ENCODE assay signal across 9 cellular contexts in genomic region chr11:119120639-119121007, GRCh38. TPM values are rescaled to one million over a fixed set of nuclear protein-coding genes. Genes with fewer than 3 reads are reported as not detected.
DNase-seq lines count a peak whose midpoint lies in the region; ATAC-seq, FAIRE-seq and TF ChIP-seq lines count a peak whose summit lies in the region.
"Had no signal": no experiment of that assay in that cellular context is flagged by ENCODE, and none has a peak within 500 bp of the region (broad histone marks: within the 10 kb centered on the region; RNA-seq: fewer than 3 reads in every experiment).

No MANE protein-coding gene starts in this region.

- H3K36me3 Mint-ChIP-seq in astrocyte (ENCODE audit: low read depth, unreplicated experiment): peaks cover 11% of the 10 kb centered on the region

- peak overlapping the region; percentile 73 for H3K27ac Mint-ChIP-seq in astrocyte (ENCODE audit: unreplicated experiment)

- DNase-seq in DMS79 (lab: John Stamatoyannopoulos, UW) (peak; percentile 80), NB4 (ENCODE audit: low read depth) (peak; percentile 39), astrocyte (ENCODE audit: low read depth) (peak; percentile 75), upper lobe of left lung (no peak), HK-2 (ENCODE audit: unreplicated experiment) (no peak)

- peak overlapping the region; percentile 51 for H3K4me3 ChIP-seq in NB4 (ENCODE audit: low read depth, low read length)
- peak overlapping the region; percentile 61 for H3K4me3 ChIP-seq in astrocyte (ENCODE audit: insufficient read depth, low read depth, low read length)
- H3K4me3 ChIP-seq in liver (ENCODE audit: low read depth in 1 of 3, low read length in 3 of 3): peak overlapping the region; percentile 43 to 79 (median 76)
- H3K4me3 ChIP-seq in upper lobe of left lung: peak overlapping the region; percentile 62 to 99 (median 90)

- H3K27me3 ChIP-seq in astrocyte (ENCODE audit: insufficient read depth, low read length) (no peaks in the 10 kb centered on the region), liver (ENCODE audit: control insufficient read depth in 4 of 4, insufficient read depth in 4 of 4, low read length in 3 of 4) (no peaks in the 10 kb centered on the region), upper lobe of left lung (no peaks in the 10 kb centered on the region)

- H3K4me2 ChIP-seq in astrocyte (ENCODE audit: low read length): peak overlapping the region; percentile 87

- H3K36me3 ChIP-seq in astrocyte (ENCODE audit: insufficient read depth, low read length) (peaks cover 7% of the 10 kb centered on the region), liver (ENCODE audit: control insufficient read depth in 4 of 4, insufficient read depth in 3 of 4, low read depth in 1 of 4, low read length in 3 of 4) (peaks cover 4 to 12% (median 9%) of the 10 kb centered on the region in 4 donors), upper lobe of left lung (peaks cover 0 to 33% (median 16%) of the 10 kb centered on the region in 4 donors)

- H3K4me3 Mint-ChIP-seq in astrocyte (ENCODE audit: unreplicated experiment): peak overlapping the region; percentile 98

- no peak for TF ChIP-seq RAD21 in liver (IDR thresholded peaks at IDR 0.05)

- peak overlapping the region; percentile 81 for H2AFZ ChIP-seq in astrocyte (ENCODE audit: low read depth, low read length)

- TF ChIP-seq CTCF in NB4 (IDR thresholded peaks at IDR 0.05; ENCODE audit: low read depth, low read length) (no peak), astrocyte (IDR thresholded peaks at IDR 0.05; ENCODE audit: insufficient read depth, low read depth, low read length) (no peak), liver (IDR thresholded peaks at IDR 0.05; ENCODE audit: low read depth, low read length, missing input control) (no peak), upper lobe of left lung (IDR thresholded peaks at IDR 0.05) (no peak)

- H3K9me3 Mint-ChIP-seq in astrocyte (ENCODE audit: unreplicated experiment): no peaks in the 10 kb centered on the region

- ATAC-seq in upper lobe of left lung (ENCODE audit: low FRiP score in 2 of 2) (no peak), HG02588 (IDR thresholded peaks at IDR 0.05; ENCODE audit: unreplicated experiment) (no peak), HG03025 (IDR thresholded peaks at IDR 0.05; ENCODE audit: low FRiP score, unreplicated experiment) (no peak)

- 27% methylated on average over 5 of the region's 5 CpGs for WGBS in liver
- WGBS in upper lobe of left lung, 2 donors: 20 to 25% methylated on average over 5 of the region's 5 CpGs

- peaks cover 6% of the 10 kb centered on the region for H3K4me1 Mint-ChIP-seq in astrocyte (ENCODE audit: low read depth, unreplicated experiment)

- H3K27ac ChIP-seq in astrocyte (ENCODE audit: low read depth, low read length) (peak overlapping the region; percentile 69), liver (ENCODE audit: low read depth in 1 of 2, low read length in 2 of 2) (peak overlapping the region; percentile 66 to 73), upper lobe of left lung (peak overlapping the region; percentile 63 to 87 (median 80))

- peak overlapping the region; percentile 74 for H3K9ac ChIP-seq in astrocyte (ENCODE audit: low read length)
- H3K9ac ChIP-seq in liver (ENCODE audit: low read depth in 1 of 2, low read length in 2 of 2): peak overlapping the region; percentile 73 to 88

- peaks cover 16% of the 10 kb centered on the region for H3K4me1 ChIP-seq in astrocyte (ENCODE audit: insufficient read depth, low read length)
- peaks cover 6 to 25% (median 18%) of the 10 kb centered on the region in 4 donors for H3K4me1 ChIP-seq in liver (ENCODE audit: control insufficient read depth in 4 of 4, insufficient read depth in 4 of 4, low read length in 3 of 4)
- peaks cover 13 to 25% (median 15%) of the 10 kb centered on the region in 4 donors for H3K4me1 ChIP-seq in upper lobe of left lung

- peaks cover 7% of the 10 kb centered on the region for H4K20me1 ChIP-seq in astrocyte (ENCODE audit: insufficient read depth, low read length)

- no peak for TF ChIP-seq EP300 in upper lobe of left lung (IDR thresholded peaks at IDR 0.05)

- peaks cover 28% of the 10 kb centered on the region for H3K79me2 ChIP-seq in astrocyte (ENCODE audit: insufficient read depth, low read length)

- H3K27me3 Mint-ChIP-seq in astrocyte (ENCODE audit: low read depth, unreplicated experiment): no peaks in the 10 kb centered on the region

- no peaks in the 10 kb centered on the region for H3K9me3 ChIP-seq in astrocyte (ENCODE audit: insufficient read depth, low read depth, low read length)
- no peaks in the 10 kb centered on the region for H3K9me3 ChIP-seq in liver (ENCODE audit: control insufficient read depth in 4 of 4, low read length in 3 of 4)
- H3K9me3 ChIP-seq in upper lobe of left lung: no peaks in the 10 kb centered on the region

- FAIRE-seq in astrocyte (lab: Jason Lieb, UNC): no peak

- TF ChIP-seq POLR2A in NB4 (IDR thresholded peaks at IDR 0.05; ENCODE audit: extremely low read depth, insufficient read length) (no peak), upper lobe of left lung (IDR thresholded peaks at IDR 0.05) (no peak)

TF ChIP-seq in liver, 16 proteins besides CTCF, POLR2A, EP300 and RAD21:
- TF ChIP-seq TAF1 (conservative IDR thresholded peaks at IDR 0.05): no peak
- no peak for TF ChIP-seq NR2F2 (IDR thresholded peaks at IDR 0.05)
- no peak for TF ChIP-seq MAX (IDR thresholded peaks at IDR 0.05)
- no peak for TF ChIP-seq RXRA (IDR thresholded peaks at IDR 0.05)
- no peak for TF ChIP-seq ZBTB33 (IDR thresholded peaks at IDR 0.05)
- no peak for TF ChIP-seq HNF4A (conservative IDR thresholded peaks at IDR 0.05)
- no peak for TF ChIP-seq FOXA1 (IDR thresholded peaks at IDR 0.05)
- TF ChIP-seq SP1 (IDR thresholded peaks at IDR 0.05): no peak
- no peak for TF ChIP-seq GABPA (IDR thresholded peaks at IDR 0.05 in 1 of 2, conservative IDR thresholded peaks at IDR 0.05 in 1 of 2)
- no peak for TF ChIP-seq REST (IDR thresholded peaks at IDR 0.05)
- no peak for TF ChIP-seq FOXA2 (IDR thresholded peaks at IDR 0.05)
- no peak for TF ChIP-seq HNF4G (IDR thresholded peaks at IDR 0.05)
- TF ChIP-seq YY1 (IDR thresholded peaks at IDR 0.05): no peak

RNA-seq across cellular contexts. Expression of gene HINFP, which starts 0.8 kb away (rescaled TPM):
- total RNA-seq in astrocyte (22.7 and 27.8 TPM in 2 replicates), liver (10 to 100 TPM; 10.2 to 14.3 TPM), upper lobe of left lung (10 to 100 TPM; 22.3 to 90.1 (median 25.6) TPM)
- polyA plus RNA-seq in liver: 1 to 10 TPM; 6.4 to 6.5 TPM

RNA-seq across cellular contexts. Expression of gene C2CD2L, which starts 13.5 kb away (rescaled TPM):
- total RNA-seq in astrocyte: 10.9 and 11.1 TPM in 2 replicates
- total RNA-seq in liver: 1 to 10 TPM; 3.5 to 6.1 TPM
- 1 to 10 TPM; 2.5 to 6.3 TPM for polyA plus RNA-seq in liver
- total RNA-seq in upper lobe of left lung: 10 to 100 TPM; 13.0 to 26.2 (median 19.8) TPM

RNA-seq across cellular contexts. Expression of gene DPAGT1, which starts 19.0 kb away (rescaled TPM):
- total RNA-seq in astrocyte: 44.1 and 47.1 TPM in 2 replicates
- 10 to 100 TPM; 12.8 to 40.5 TPM for total RNA-seq in liver
- 10 to 100 TPM; 34.3 to 48.0 TPM for polyA plus RNA-seq in liver
- 10 to 100 TPM; 18.6 to 43.9 (median 28.3) TPM for total RNA-seq in upper lobe of left lung

RNA-seq across cellular contexts. Expression of gene ABCG4, which starts 28.2 kb away (rescaled TPM):
- 0.55 and 1.5 TPM in 2 replicates for total RNA-seq in astrocyte
- total RNA-seq in liver: under 1 TPM; 0.05 to 0.17 TPM
- polyA plus RNA-seq in liver: under 1 TPM in 1 of 2 donors, not detected in 1; 0.03 TPM
- total RNA-seq in upper lobe of left lung: under 1 TPM in 2 of 6 donors, not detected in 4; 0.06 to 0.78 TPM
- total RNA-seq: subcutaneous adipose tissue had no signal

RNA-seq across cellular contexts. Expression of gene HMBS, which starts 35.9 kb away (rescaled TPM):
- total RNA-seq in astrocyte: 21.4 and 22.2 TPM in 2 replicates
- total RNA-seq in liver: 100 to 1,000 TPM in 1 of 2 donors, 10 to 100 TPM in 1; 10.5 to 224 TPM
- polyA plus RNA-seq in liver: 10 to 100 TPM; 21.2 to 32.2 TPM
- 10 to 100 TPM in 5 of 6 donors, 1 to 10 TPM in 1; 8.4 to 20.4 (median 13.4) TPM for total RNA-seq in upper lobe of left lung

Comparison
In these comparisons a context has a peak if more than half of its experiments do, and no peak if none do; other contexts are left out.
1. DNase-seq: peak in DMS79 (single experiment), NB4 (single experiment) and astrocyte (single experiment); none in upper lobe of left lung (0 of 2) and HK-2 (single experiment).
2. Peak in every context shown above with its lines, with median percentiles within 50 percentile points of each other: H3K4me3 ChIP-seq and H3K27ac ChIP-seq.